ENCODE assay signal across 8 cellular contexts in genomic region chr15:26082069-26082832, GRCh38.
DNase-seq lines count a peak whose midpoint lies in the region; ATAC-seq and TF ChIP-seq lines count a peak whose summit lies in the region.

No MANE protein-coding gene starts in this region.

- H3K4me1 Mint-ChIP-seq in activated T-helper 2 cell treated with anti-CD3 and anti-CD28 coated beads, Interferon-gamma antibody, Interleukin-2, Interleukin-4, amounts not matched to agents 10 μg/mL and 5 μg/mL and 100 μg/mL, durations not matched to agents 14 hours and 24 hours and 36 hours (ENCODE audit: low read depth) = peaks cover 18% of the 10 kb centered on the region
- H3K4me1 Mint-ChIP-seq in naive B cell = peaks cover 33 to 45% (median 39%) of the 10 kb centered on the region in 3 donors

- DNase-seq in DMS114 treated with DMSO at 0.1 percent for 48 hours (lab: John Stamatoyannopoulos, UW; ENCODE audit: unreplicated experiment) (peak; percentile 95), KBM-7 (peak; percentile 97), RKO (ENCODE audit: low spot score) (peak; percentile 95), fibroblast of mammary gland (ENCODE audit: low read depth) (peak; percentile 94), naive B cell (peak; percentile 92)
- peak; percentile 93 for DNase-seq in activated T-helper 2 cell treated with anti-CD3 and anti-CD28 coated beads, Interferon-gamma antibody, Interleukin-2, Interleukin-4, amounts not matched to agents 10 μg/mL and 5 μg/mL and 100 μg/mL, durations not matched to agents 14 hours and 24 hours and 36 hours (ENCODE audit: low spot score)
- peak; percentile 87 to 89 for DNase-seq in stimulated activated CD8-positive, alpha-beta memory T cell treated with anti-CD3 and anti-CD28 coated beads, Interleukin-7, amount 100 ng/mL, for 48 hours (ENCODE audit: extremely low read depth in 1 of 2, low read depth in 1 of 2)

- peaks cover 8% of the 10 kb centered on the region for H3K27me3 Mint-ChIP-seq in activated T-helper 2 cell treated with anti-CD3 and anti-CD28 coated beads, Interferon-gamma antibody, Interleukin-2, Interleukin-4, amounts not matched to agents 10 μg/mL and 5 μg/mL and 100 μg/mL, durations not matched to agents 14 hours and 24 hours and 36 hours (ENCODE audit: low read depth)
- peaks cover 0 to 5% (median 0%) of the 10 kb centered on the region in 3 donors for H3K27me3 Mint-ChIP-seq in naive B cell

- H3K4me3 Mint-ChIP-seq in activated T-helper 2 cell treated with anti-CD3 and anti-CD28 coated beads, Interferon-gamma antibody, Interleukin-2, Interleukin-4, amounts not matched to agents 10 μg/mL and 5 μg/mL and 100 μg/mL, durations not matched to agents 14 hours and 24 hours and 36 hours (ENCODE audit: low read depth) = peak overlapping the region; percentile 85
- H3K4me3 Mint-ChIP-seq in naive B cell = peak overlapping the region; percentile 84 to 95 (median 90)

- intact Hi-C loops in activated T-helper 2 cell treated with anti-CD3 and anti-CD28 coated beads, Interferon-gamma antibody, Interleukin-2, Interleukin-4, amounts not matched to agents 10 μg/mL and 5 μg/mL and 100 μg/mL, durations not matched to agents 14 hours and 24 hours and 36 hours (cut with micrococcal nuclease) = loop anchor here (2.0 to 5.0 kb wide), 2 partner anchors 643 to 1125 kb away; partner anchors contain the start of gene UBE3A

- H3K9me3 Mint-ChIP-seq in activated T-helper 2 cell treated with anti-CD3 and anti-CD28 coated beads, Interferon-gamma antibody, Interleukin-2, Interleukin-4, amounts not matched to agents 10 μg/mL and 5 μg/mL and 100 μg/mL, durations not matched to agents 14 hours and 24 hours and 36 hours = no peaks in the 10 kb centered on the region
- peaks cover 0 to 5% (median 0%) of the 10 kb centered on the region in 7 donors for H3K9me3 Mint-ChIP-seq in naive B cell

- ATAC-seq in GM21619 (IDR thresholded peaks at IDR 0.05; ENCODE audit: unreplicated experiment) (peak; percentile 96), naive B cell (ENCODE audit: low read depth in 2 of 2) (peak; percentile 93 to 94)

- no peak for TF ChIP-seq CTCF in fibroblast of mammary gland (conservative IDR thresholded peaks at IDR 0.05; ENCODE audit: control insufficient read depth, insufficient read depth, low read depth, low read length)

- peak overlapping the region; percentile 72 for H3K4me3 ChIP-seq in fibroblast of mammary gland (ENCODE audit: control insufficient read depth, low read depth, low read length)

- in situ Hi-C loops in KBM-7 (cut with MboI; ENCODE audit: low pct_unique_long_range_greater_than_20kb, low sequenced_read_pairs) = no loop called here

- no peaks in the 10 kb centered on the region for H3K36me3 Mint-ChIP-seq in activated T-helper 2 cell treated with anti-CD3 and anti-CD28 coated beads, Interferon-gamma antibody, Interleukin-2, Interleukin-4, amounts not matched to agents 10 μg/mL and 5 μg/mL and 100 μg/mL, durations not matched to agents 14 hours and 24 hours and 36 hours (ENCODE audit: low read depth)
- H3K36me3 Mint-ChIP-seq in naive B cell = no peaks in the 10 kb centered on the region

- H3K27ac Mint-ChIP-seq in activated T-helper 2 cell treated with anti-CD3 and anti-CD28 coated beads, Interferon-gamma antibody, Interleukin-2, Interleukin-4, amounts not matched to agents 10 μg/mL and 5 μg/mL and 100 μg/mL, durations not matched to agents 14 hours and 24 hours and 36 hours = peak overlapping the region; percentile 89
- peak overlapping the region; percentile 85 to 99 (median 98) for H3K27ac Mint-ChIP-seq in naive B cell

Comparison
In these comparisons a context has a peak if more than half of its experiments do, and no peak if none do; other contexts are left out.
1. Peak in every context shown above with its lines: DNase-seq, ATAC-seq and H3K4me3 ChIP-seq.